In genomic region chr15:61834076-61834697, GRCh38 we compare ENCODE assay signal across 8 cellular contexts.
DNase-seq lines count a peak whose midpoint lies in the region; ATAC-seq lines count a peak whose summit lies in the region.

No MANE protein-coding gene starts in this region.

- no peaks in the 10 kb centered on the region for H3K9me3 Mint-ChIP-seq in T-cell

- ATAC-seq in GM21381 (IDR thresholded peaks at IDR 0.05; ENCODE audit: unreplicated experiment), result peak; percentile 62
- peak; percentile 67 to 76 (median 69) for ATAC-seq in T-cell (replicated peaks in 1 of 4)
- ATAC-seq in left ventricle myocardium superior, result peak; percentile 82
- no peak for ATAC-seq in GM21825 (IDR thresholded peaks at IDR 0.05; ENCODE audit: unreplicated experiment)

- H3K36me3 Mint-ChIP-seq in T-cell, result no peaks in the 10 kb centered on the region

- no peak overlapping the region for H3K27ac Mint-ChIP-seq in T-cell

- H4K20me1 ChIP-seq in BLaER1, result no peaks in the 10 kb centered on the region

- H3K27ac ChIP-seq in BLaER1, result no peak overlapping the region

- H3K36me3 ChIP-seq in BLaER1 (no peaks in the 10 kb centered on the region), adipocyte (ENCODE audit: control insufficient read depth, insufficient read depth, low read length, severe bottlenecking) (no peaks in the 10 kb centered on the region)

- H3K4me1 ChIP-seq in BLaER1 (peaks cover 37% of the 10 kb centered on the region), adipocyte (ENCODE audit: control insufficient read depth, insufficient read depth, low read length) (peaks cover 10% of the 10 kb centered on the region)

- CTCF ChIA-PET in T-cell (lab: Charles Lee), result interaction anchor here (0.6 to 3.1 kb wide), 15 partner anchors 8 to 1475 kb away, joined by 3 to 18 read pairs (median 4); no protein-coding TSS in a partner anchor

- H3K4me2 ChIP-seq in BLaER1, result 0 out of 2 replicates have a peak overlapping the region, but pooled peaks have one; percentile 13

- DNase-seq in NCI-H1417 treated with DMSO at 0.1 percent for 48 hours (lab: John Stamatoyannopoulos, UW), result peak; percentile 1
- peak; percentile 24 to 71 (median 58) for DNase-seq in T-cell
- DNase-seq in adipocyte (ENCODE audit: low read depth), result peak; percentile 88
- peak; percentile 89 for DNase-seq in left ventricle myocardium superior
- peak; percentile 91 for DNase-seq in retina

- peaks cover 19 to 30% of the 10 kb centered on the region in 2 donors for H3K27me3 Mint-ChIP-seq in T-cell

- no peaks in the 10 kb centered on the region for H3K9me3 ChIP-seq in BLaER1
- H3K9me3 ChIP-seq in adipocyte (ENCODE audit: control insufficient read depth, low read length), result no peaks in the 10 kb centered on the region

- H3K4me1 Mint-ChIP-seq in T-cell, result peaks cover 5 to 15% (median 10%) of the 10 kb centered on the region in 3 donors

- POLR2A ChIA-PET in T-cell (lab: Charles Lee), result no interaction called here

- no peak overlapping the region for H3K4me3 Mint-ChIP-seq in T-cell

- no peak overlapping the region for H3K9ac ChIP-seq in BLaER1
- no peak overlapping the region for H3K9ac ChIP-seq in adipocyte (ENCODE audit: low read length)

- intact Hi-C loops in left ventricle myocardium superior (cut with micrococcal nuclease), result loop anchor here (5.0 kb wide), 1 partner anchor 1327 kb away; no protein-coding TSS in a partner anchor

- H3K4me3 ChIP-seq in BLaER1, result no peak overlapping the region
- no peak overlapping the region for H3K4me3 ChIP-seq in adipocyte (ENCODE audit: low read length)

- H3K27me3 ChIP-seq in BLaER1 (no peaks in the 10 kb centered on the region), adipocyte (replicated peaks; ENCODE audit: control insufficient read depth, insufficient read depth, low read length) (peaks cover 3% of the 10 kb centered on the region)

Comparison
In these comparisons a context has a peak if more than half of its experiments do, and no peak if none do; other contexts are left out.
1. DNase-seq: peak in every context shown above with its lines; median percentile 91 in retina; 89 in left ventricle myocardium superior; 88 in adipocyte; 58 in T-cell; 1 in NCI-H1417 treated with DMSO at 0.1 percent for 48 hours.